14 cellular contexts compared by ENCODE assay signal in the genomic region with DNA sequence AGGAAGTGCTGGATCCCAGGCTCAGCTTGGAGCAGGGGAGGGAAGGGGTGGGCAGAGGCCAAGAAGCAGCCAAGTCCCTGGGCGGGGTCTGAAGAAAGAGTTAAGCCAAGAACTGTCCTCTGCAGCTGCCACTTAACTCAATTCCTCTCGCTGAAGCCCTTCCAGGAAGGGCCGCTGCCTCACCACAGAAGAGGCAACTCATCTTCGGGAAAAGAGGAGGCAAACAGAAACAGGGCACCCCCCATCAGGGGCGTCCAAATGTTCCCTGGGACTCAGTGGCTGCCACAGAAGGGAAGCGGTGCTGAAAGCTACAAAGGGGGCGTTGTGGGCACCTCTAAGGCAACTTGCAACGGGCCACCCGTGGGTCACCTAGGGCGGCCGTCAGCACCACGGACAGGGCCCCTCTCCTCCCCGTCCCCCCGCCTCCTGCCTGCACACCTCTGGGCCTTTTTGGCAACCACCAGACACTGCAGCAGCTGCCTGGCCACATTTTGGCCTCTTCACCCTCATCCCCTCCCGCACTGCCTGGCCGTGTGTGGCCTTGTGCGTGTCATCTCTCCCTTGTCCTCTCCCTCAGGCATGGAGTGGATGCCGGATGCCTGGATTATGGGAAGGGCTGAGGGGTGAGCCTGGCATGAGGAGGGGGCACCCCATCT. TPM values are rescaled to one million over a fixed set of nuclear protein-coding genes. Genes with fewer than 3 reads are reported as not detected.
DNase-seq lines count a peak whose midpoint lies in the region; TF ChIP-seq lines count a peak whose summit lies in the region.
"Had no signal": no experiment of that assay in that cellular context is flagged by ENCODE, and none has a peak within 500 bp of the region (broad histone marks: within the 10 kb centered on the region; RNA-seq: fewer than 3 reads in every experiment).

No MANE protein-coding gene starts in this region.

- H3K27me3 ChIP-seq in adipocyte (replicated peaks; ENCODE audit: control insufficient read depth, insufficient read depth, low read length), result peaks cover 64% of the 10 kb centered on the region

- no peaks in the 10 kb centered on the region for H3K9me3 ChIP-seq in HEK293 (ENCODE audit: control insufficient read depth, insufficient read depth, low read depth, low read length)
- no peaks in the 10 kb centered on the region for H3K9me3 ChIP-seq in adipocyte (ENCODE audit: control insufficient read depth, low read length)
- H3K9me3 ChIP-seq: gastrocnemius medialis, HAP-1 had no signal

- no peak overlapping the region for H3K4me3 ChIP-seq in HEK293 (ENCODE audit: low read depth, low read length)
- no peak overlapping the region for H3K4me3 ChIP-seq in adipocyte (ENCODE audit: low read length)
- H3K4me3 ChIP-seq: gastrocnemius medialis, HAP-1 had no signal

- H3K9ac ChIP-seq in adipocyte (ENCODE audit: low read length), result no peak overlapping the region

- DNase-seq in NOMO-1 treated with DMSO at 0.1 percent for 48 hours (lab: John Stamatoyannopoulos, UW; ENCODE audit: unreplicated experiment) (peak; percentile 44), NOMO-1 treated with dmso at 0.1 percent for 144 hours (lab: John Stamatoyannopoulos, UW; ENCODE audit: unreplicated experiment) (no peak), adipocyte (ENCODE audit: low read depth) (peak; percentile 32), myocyte (ENCODE audit: low read depth) (peak; percentile 83), Kasumi-1 (lab: John Stamatoyannopoulos, UW) (no peak), activated gamma-delta T cell treated with Interleukin-2 at 50 U/mL for 16 hours (no peak), NCI-H1092 treated with DMSO at 0.1 percent for 48 hours (lab: John Stamatoyannopoulos, UW) (no peak)
- DNase-seq: SHP77; stimulated activated CD4-positive, alpha-beta T cell treated with anti-CD3 and anti-CD28 coated beads, Interleukin-12 subunit alpha, Interleukin-12 subunit beta, amount 100 ng/mL, for 4 hours; stimulated activated naive B cell treated with anti-CD40 and anti-IgM and Interleukin-4, amounts not matched to agents 10 μg/mL and 1 μg/mL and 100 μg/mL, for 72 hours had no signal

- no peak overlapping the region for H3K27ac ChIP-seq in HEK293 (ENCODE audit: extremely low read depth, low read depth, low read length)
- H3K27ac ChIP-seq: gastrocnemius medialis had no signal

- POLR2A ChIA-PET in HEK293 (lab: Yijun Ruan, JAX), result interaction anchor here (0.6 kb wide), 1 partner anchor 501 kb away, joined by 3 read pairs; no protein-coding TSS in a partner anchor

- CTCF ChIA-PET in HEK293 (lab: Yijun Ruan, JAX), result interaction anchor here (0.5 to 0.6 kb wide), 3 partner anchors 121 to 338 kb away, joined by 3 to 4 read pairs (median 3); no protein-coding TSS in a partner anchor

- no peaks in the 10 kb centered on the region for H3K4me1 ChIP-seq in HEK293 (ENCODE audit: control insufficient read depth, insufficient read depth, low read length)
- H3K4me1 ChIP-seq in adipocyte (ENCODE audit: control insufficient read depth, insufficient read depth, low read length), result no peaks in the 10 kb centered on the region
- H3K4me1 ChIP-seq: HAP-1 had no signal

- no peaks in the 10 kb centered on the region for H3K36me3 ChIP-seq in HEK293 (ENCODE audit: control insufficient read depth in 2 of 2, insufficient read depth in 1 of 2, low read length in 2 of 2)
- H3K36me3 ChIP-seq in adipocyte (ENCODE audit: control insufficient read depth, insufficient read depth, low read length, severe bottlenecking), result no peaks in the 10 kb centered on the region
- H3K36me3 ChIP-seq: gastrocnemius medialis, HAP-1 had no signal

- no peak for TF ChIP-seq CTCF in HEK293 (tag by site-specific recombination; IDR thresholded peaks at IDR 0.05)

TF ChIP-seq in HEK293, 187 proteins besides CTCF, POLR2A, EP300 and RAD21:
- no peak for TF ChIP-seq ZNF169 (tag by site-specific recombination; IDR thresholded peaks at IDR 0.05)
- 0 out of 2 replicates have a peak, but pooled peaks have one; percentile 21 for TF ChIP-seq GLIS2 (tag by site-specific recombination; IDR thresholded peaks at IDR 0.05)
- no peak for TF ChIP-seq ZNF391 (tag by site-specific recombination; IDR thresholded peaks at IDR 0.05; ENCODE audit: borderline replicate concordance, low read depth)
- TF ChIP-seq ZFP37 (tag by site-specific recombination; IDR thresholded peaks at IDR 0.05), result no peak
- TF ChIP-seq, protein P1, sequence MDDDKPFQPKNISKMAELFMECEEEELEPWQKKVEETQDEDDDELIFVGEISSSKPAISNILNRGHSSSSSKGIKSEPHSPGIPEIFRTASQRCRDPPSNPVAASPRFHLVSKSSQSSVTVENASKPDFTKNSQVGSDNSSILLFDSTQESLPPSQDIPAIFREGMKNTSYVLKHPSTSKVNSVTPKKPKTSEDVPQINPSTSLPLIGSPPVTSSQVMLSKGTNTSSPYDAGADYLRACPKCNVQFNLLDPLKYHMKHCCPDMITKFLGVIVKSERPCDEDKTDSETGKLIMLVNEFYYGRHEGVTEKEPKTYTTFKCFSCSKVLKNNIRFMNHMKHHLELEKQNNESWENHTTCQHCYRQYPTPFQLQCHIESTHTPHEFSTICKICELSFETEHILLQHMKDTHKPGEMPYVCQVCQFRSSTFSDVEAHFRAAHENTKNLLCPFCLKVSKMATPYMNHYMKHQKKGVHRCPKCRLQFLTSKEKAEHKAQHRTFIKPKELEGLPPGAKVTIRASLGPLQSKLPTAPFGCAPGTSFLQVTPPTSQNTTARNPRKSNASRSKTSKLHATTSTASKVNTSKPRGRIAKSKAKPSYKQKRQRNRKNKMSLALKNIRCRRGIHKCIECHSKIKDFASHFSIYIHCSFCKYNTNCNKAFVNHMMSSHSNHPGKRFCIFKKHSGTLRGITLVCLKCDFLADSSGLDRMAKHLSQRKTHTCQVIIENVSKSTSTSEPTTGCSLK (tag by site-specific recombination; IDR thresholded peaks at IDR 0.05), result no peak
- no peak for TF ChIP-seq ZNF621 (tag by site-specific recombination; IDR thresholded peaks at IDR 0.05)
- TF ChIP-seq ZNF341 (tag by site-specific recombination; IDR thresholded peaks at IDR 0.05; ENCODE audit: low read depth), result no peak
- TF ChIP-seq ZNF585B (tag by site-specific recombination; IDR thresholded peaks at IDR 0.05), result peak; percentile 61
- TF ChIP-seq ZBTB8A (tag by site-specific recombination; IDR thresholded peaks at IDR 0.05), result peak; percentile 66
- TF ChIP-seq, protein P2, sequence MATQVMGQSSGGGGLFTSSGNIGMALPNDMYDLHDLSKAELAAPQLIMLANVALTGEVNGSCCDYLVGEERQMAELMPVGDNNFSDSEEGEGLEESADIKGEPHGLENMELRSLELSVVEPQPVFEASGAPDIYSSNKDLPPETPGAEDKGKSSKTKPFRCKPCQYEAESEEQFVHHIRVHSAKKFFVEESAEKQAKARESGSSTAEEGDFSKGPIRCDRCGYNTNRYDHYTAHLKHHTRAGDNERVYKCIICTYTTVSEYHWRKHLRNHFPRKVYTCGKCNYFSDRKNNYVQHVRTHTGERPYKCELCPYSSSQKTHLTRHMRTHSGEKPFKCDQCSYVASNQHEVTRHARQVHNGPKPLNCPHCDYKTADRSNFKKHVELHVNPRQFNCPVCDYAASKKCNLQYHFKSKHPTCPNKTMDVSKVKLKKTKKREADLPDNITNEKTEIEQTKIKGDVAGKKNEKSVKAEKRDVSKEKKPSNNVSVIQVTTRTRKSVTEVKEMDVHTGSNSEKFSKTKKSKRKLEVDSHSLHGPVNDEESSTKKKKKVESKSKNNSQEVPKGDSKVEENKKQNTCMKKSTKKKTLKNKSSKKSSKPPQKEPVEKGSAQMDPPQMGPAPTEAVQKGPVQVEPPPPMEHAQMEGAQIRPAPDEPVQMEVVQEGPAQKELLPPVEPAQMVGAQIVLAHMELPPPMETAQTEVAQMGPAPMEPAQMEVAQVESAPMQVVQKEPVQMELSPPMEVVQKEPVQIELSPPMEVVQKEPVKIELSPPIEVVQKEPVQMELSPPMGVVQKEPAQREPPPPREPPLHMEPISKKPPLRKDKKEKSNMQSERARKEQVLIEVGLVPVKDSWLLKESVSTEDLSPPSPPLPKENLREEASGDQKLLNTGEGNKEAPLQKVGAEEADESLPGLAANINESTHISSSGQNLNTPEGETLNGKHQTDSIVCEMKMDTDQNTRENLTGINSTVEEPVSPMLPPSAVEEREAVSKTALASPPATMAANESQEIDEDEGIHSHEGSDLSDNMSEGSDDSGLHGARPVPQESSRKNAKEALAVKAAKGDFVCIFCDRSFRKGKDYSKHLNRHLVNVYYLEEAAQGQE (tag by site-specific recombination; IDR thresholded peaks at IDR 0.05), result peak; percentile 99
- TF ChIP-seq OSR2 (tag by site-specific recombination; IDR thresholded peaks at IDR 0.05), result no peak

RNA-seq across cellular contexts. Expression of a gene that starts 2.5 kb away (rescaled TPM):
- total RNA-seq in myocyte, result 0.21 and 1.0 TPM in 2 replicates
- 0.26 TPM for polyA plus RNA-seq in myocyte (2012)
- polyA plus RNA-seq: AG04450 had no signal

RNA-seq across cellular contexts. Expression of a gene that starts 5.6 kb away (rescaled TPM):
- total RNA-seq in myocyte, result not detected in 2 replicates
- not detected for polyA plus RNA-seq in myocyte (2012)
- total RNA-seq: gastrocnemius medialis had no signal
- polyA plus RNA-seq: AG04450 had no signal

RNA-seq across cellular contexts. Expression of a gene that starts 17.7 kb away (rescaled TPM):
- not detected in 2 replicates for total RNA-seq in myocyte
- polyA plus RNA-seq in myocyte (2012), result 0.06 TPM
- total RNA-seq: gastrocnemius medialis had no signal

RNA-seq across cellular contexts. Expression of a gene that starts 32.5 kb away (rescaled TPM):
- total RNA-seq in myocyte, result 43.8 and 97.6 TPM in 2 replicates
- 48.0 TPM for polyA plus RNA-seq in myocyte (2012)

RNA-seq across cellular contexts. Expression of a gene that starts 33.1 kb away (rescaled TPM):
- 11.9 and 12.7 TPM in 2 replicates for total RNA-seq in myocyte
- 8.5 TPM for polyA plus RNA-seq in myocyte (2012)

Comparison
In these comparisons a context has a peak if more than half of its experiments do, and no peak if none do; other contexts are left out.
1. DNase-seq: peak in NOMO-1 treated with DMSO at 0.1 percent for 48 hours (single experiment), adipocyte (single experiment) and myocyte (single experiment); none in NOMO-1 treated with dmso at 0.1 percent for 144 hours (single experiment), Kasumi-1 (0 of 2), activated gamma-delta T cell treated with Interleukin-2 at 50 U/mL for 16 hours (single experiment) and NCI-H1092 treated with DMSO at 0.1 percent for 48 hours (single experiment).